In genomic region chr11:46936138-46937110, GRCh38 we compare ENCODE assay signal across 8 cellular contexts. TPM values are rescaled to one million over a fixed set of nuclear protein-coding genes. Genes with fewer than 3 reads are reported as not detected.
DNase-seq lines count a peak whose midpoint lies in the region; ATAC-seq and TF ChIP-seq lines count a peak whose summit lies in the region.

CSTPP1 (plus strand) TSS chr11:46936761; CDS start chr11:46936806, 45 bp downstream.

- H4K91ac ChIP-seq in IMR-90 (ENCODE audit: insufficient read depth, low read depth, low read length), result 0 out of 2 replicates have a peak within 1 kb of the TSS, but pooled peaks have one; percentile 15

- BruUV-seq in Calu3 (replicated peaks; lab: Mats Ljungman, UMichigan) (no TSS peak), IMR-90 (replicated peaks; lab: Mats Ljungman, UMichigan) (no TSS peak), OCI-LY7 (replicated peaks; lab: Mats Ljungman, UMichigan) (no TSS peak)

- peaks cover 12 to 19% of the 10 kb centered on the region in 2 experiments for H3K79me1 ChIP-seq in IMR-90 (ENCODE audit: low read depth in 1 of 2, low read length in 2 of 2)

- H3K9me3 Mint-ChIP-seq in Calu3 (ENCODE audit: low read depth, unreplicated experiment), result no peaks in the 10 kb centered on the region

- peaks cover 14% of the 10 kb centered on the region; the same call in 1 of the 2 replicates for H3K79me2 ChIP-seq in OCI-LY7 (ENCODE audit: insufficient read depth, low read depth, low read length)

- peak; percentile 35; the same call in 1 of the 2 replicates for TF ChIP-seq RAD21 in IMR-90 (IDR thresholded peaks at IDR 0.05; ENCODE audit: low read length)

- CTCF ChIA-PET in Calu3 (lab: Charles Lee) (interaction anchor here (0.6 kb wide), 1 partner anchor 11 kb away, joined by 3 read pairs; no protein-coding TSS in a partner anchor), IMR-90 (lab: Yijun Ruan, JAX) (interaction anchor here (0.6 to 0.7 kb wide), 2 partner anchors 12 to 16 kb away, joined by 3 read pairs; no protein-coding TSS in a partner anchor), OCI-LY7 (lab: Charles Lee; ENCODE audit: unreplicated experiment) (interaction anchor here (1.2 kb wide), 1 partner anchor 217 kb away, joined by 3 read pairs; no protein-coding TSS in a partner anchor)

- no peaks in the 10 kb centered on the region for H3K9me2 ChIP-seq in OCI-LY7 (ENCODE audit: insufficient read depth, low read length)

- peak; percentile 94 for DNase-seq in Calu3
- DNase-seq in IMR-90, result peak; percentile 92
- DNase-seq in OCI-LY7 (ENCODE audit: low spot score), result peak; percentile 96
- DNase-seq in activated T-cell treated with anti-CD3 and anti-CD28 coated beads for 4 hours, result peak; percentile 94
- peak; percentile 92 for DNase-seq in epithelial cell of esophagus (ENCODE audit: low read depth)
- peak; percentile 92 to 93 for DNase-seq in stimulated activated CD8-positive, alpha-beta memory T cell treated with anti-CD3 and anti-CD28 coated beads, Interleukin-2, amount 100 ng/mL, for 48 hours (ENCODE audit: low read depth in 2 of 2)

- H4K5ac ChIP-seq in IMR-90 (ENCODE audit: low read depth, low read length), result peak within 1 kb of the TSS; percentile 71; the same call in 1 of the 2 replicates

- intact Hi-C loops in Calu3 (cut with micrococcal nuclease; ENCODE audit: unreplicated experiment) (no loop called here), IMR-90 (cut with micrococcal nuclease) (loop anchor here (5.0 kb wide), 1 partner anchor 66 kb away; no protein-coding TSS in a partner anchor), OCI-LY7 (cut with micrococcal nuclease; ENCODE audit: unreplicated experiment) (loop anchor here (5.0 kb wide), 2 partner anchors 66 to 171 kb away; no protein-coding TSS in a partner anchor)

- H3K36me3 ChIP-seq in IMR-90 (ENCODE audit: control insufficient read depth, insufficient read depth, low read length) (no peaks in the 10 kb centered on the region; the same call in 1 of the 2 replicates), OCI-LY7 (ENCODE audit: insufficient read depth, low read length) (peaks cover 8% of the 10 kb centered on the region)

- H4K20me1 ChIP-seq in IMR-90 (ENCODE audit: insufficient read depth, low read length) (no peaks in the 10 kb centered on the region), OCI-LY7 (ENCODE audit: insufficient read depth, low read length) (no peaks in the 10 kb centered on the region)

- peak within 1 kb of the TSS; percentile 96 for H3K27ac Mint-ChIP-seq in Calu3 (ENCODE audit: unreplicated experiment)

- no peak for TF ChIP-seq CTCF in Calu3 (IDR thresholded peaks at IDR 0.05; ENCODE audit: unreplicated experiment)
- no peak for TF ChIP-seq CTCF in IMR-90 (conservative IDR thresholded peaks at IDR 0.05; ENCODE audit: low read depth, low read length)
- TF ChIP-seq CTCF in OCI-LY7 (conservative IDR thresholded peaks at IDR 0.05; ENCODE audit: low read length), result no peak
- TF ChIP-seq CTCF in epithelial cell of esophagus (IDR thresholded peaks at IDR 0.05; ENCODE audit: insufficient read depth, low read depth, low read length, missing control alignments), result no peak

- peaks cover 16% of the 10 kb centered on the region for H3K4me1 Mint-ChIP-seq in Calu3 (ENCODE audit: low read depth, unreplicated experiment)

- no peak within 1 kb of the TSS for H2BK20ac ChIP-seq in IMR-90 (ENCODE audit: low read depth, low read length)

- peaks cover 12% of the 10 kb centered on the region for H3K36me3 Mint-ChIP-seq in Calu3 (ENCODE audit: insufficient read depth, unreplicated experiment)

- no peaks in the 10 kb centered on the region for H3K27me3 Mint-ChIP-seq in Calu3 (ENCODE audit: unreplicated experiment)

- H2BK15ac ChIP-seq in IMR-90 (ENCODE audit: low read depth, low read length), result no peak within 1 kb of the TSS; the same call in 2 of the 3 replicates

- no peaks in the 10 kb centered on the region; the same call in 1 of the 2 replicates for H3K4me1 ChIP-seq in IMR-90 (ENCODE audit: control insufficient read depth, insufficient read depth, low read length)
- peaks cover 16% of the 10 kb centered on the region for H3K4me1 ChIP-seq in OCI-LY7 (ENCODE audit: insufficient read depth, low read length, poor library complexity, severe bottlenecking)
- peaks cover 13% of the 10 kb centered on the region for H3K4me1 ChIP-seq in mononuclear cell (ENCODE audit: insufficient read depth, low read length)

- peak within 1 kb of the TSS; percentile 69 for H3K27ac ChIP-seq in IMR-90 (ENCODE audit: insufficient read depth, low read length)
- H3K27ac ChIP-seq in OCI-LY7 (ENCODE audit: low read depth, low read length, poor library complexity, severe bottlenecking), result peak within 1 kb of the TSS; percentile 36

- peak within 1 kb of the TSS; percentile 80 for H3K9ac ChIP-seq in IMR-90 (ENCODE audit: low read depth, low read length)

- H3K4me2 ChIP-seq in IMR-90 (ENCODE audit: low read depth, low read length) (peak within 1 kb of the TSS; percentile 81), OCI-LY7 (ENCODE audit: low read length) (peak within 1 kb of the TSS; percentile 96)

- dilution Hi-C loops in IMR-90 (cut with HindIII; ENCODE audit: low sequenced_read_pairs, unreplicated experiment), result no loop called here

- H3K18ac ChIP-seq in IMR-90 (ENCODE audit: low read depth, low read length), result 0 out of 2 replicates have a peak within 1 kb of the TSS, but pooled peaks have one; percentile 10

- 0% methylated on average over 9 of the region's 41 CpGs; no CpG with 5 or more reads in 1 of the 2 experiments for WGBS in IMR-90 (ENCODE audit: extremely low coverage in 2 of 2, insufficient read length in 1 of 2), 2 experiments

- no peak for TF ChIP-seq POLR2A in IMR-90 (IDR thresholded peaks at IDR 0.05; ENCODE audit: low read depth, low read length)

- peak within 1 kb of the TSS; percentile 44; the same call in 1 of the 2 replicates for H3K4ac ChIP-seq in IMR-90 (ENCODE audit: low read depth, low read length)

- H2AK5ac ChIP-seq in IMR-90 (ENCODE audit: low read depth, low read length), result no peak within 1 kb of the TSS

- peak within 1 kb of the TSS; percentile 72 for H3K4me3 ChIP-seq in IMR-90 (ENCODE audit: insufficient read depth, low read depth, low read length)
- peak within 1 kb of the TSS; percentile 82 for H3K4me3 ChIP-seq in OCI-LY7 (ENCODE audit: low read depth, low read length, poor library complexity, severe bottlenecking)
- H3K4me3 ChIP-seq in epithelial cell of esophagus (ENCODE audit: low read length), result peak within 1 kb of the TSS; percentile 81
- H3K4me3 ChIP-seq in mononuclear cell (ENCODE audit: low read length), result peak within 1 kb of the TSS; percentile 57

- H3K9me3 ChIP-seq in IMR-90 (ENCODE audit: control insufficient read depth, insufficient read depth, low read length), result no peaks in the 10 kb centered on the region
- no peaks in the 10 kb centered on the region for H3K9me3 ChIP-seq in OCI-LY7 (ENCODE audit: low read length)
- no peaks in the 10 kb centered on the region for H3K9me3 ChIP-seq in mononuclear cell (ENCODE audit: low read depth, low read length)

- H3K27me3 ChIP-seq in IMR-90 (ENCODE audit: control insufficient read depth, insufficient read depth, low read length), result no peaks in the 10 kb centered on the region
- H3K27me3 ChIP-seq in mononuclear cell (ENCODE audit: insufficient read depth, low read length), result no peaks in the 10 kb centered on the region

- H4K8ac ChIP-seq in IMR-90 (ENCODE audit: low read depth in 2 of 2, low read length in 2 of 2), result peak within 1 kb of the TSS; percentile 72 to 94

- POLR2A ChIA-PET in IMR-90 (lab: Charles Lee; ENCODE audit: unreplicated experiment), result no interaction called here
- POLR2A ChIA-PET in OCI-LY7 (lab: Charles Lee), result interaction anchor here (0.7 to 1.7 kb wide), 10 partner anchors 11 to 217 kb away, joined by 3 to 11 read pairs (median 4); no protein-coding TSS in a partner anchor

- H2BK5ac ChIP-seq in IMR-90 (ENCODE audit: low read depth, low read length, poor library complexity, severe bottlenecking), result peak within 1 kb of the TSS; percentile 44

- peak within 1 kb of the TSS; percentile 36; the same call in 1 of the 2 replicates for H3K23ac ChIP-seq in IMR-90 (ENCODE audit: low read depth, low read length)

- peak within 1 kb of the TSS; percentile 65 for H3K56ac ChIP-seq in IMR-90 (ENCODE audit: extremely low read depth, insufficient read depth, low read length)

- peak; percentile 93 for ATAC-seq in GM21515 (IDR thresholded peaks at IDR 0.05; ENCODE audit: unreplicated experiment)
- peak; percentile 100 for ATAC-seq in IMR-90 (ENCODE audit: low read depth)

- H3K9me1 ChIP-seq in IMR-90 (ENCODE audit: insufficient read depth, low read length), result no peaks in the 10 kb centered on the region

- H3K4me3 Mint-ChIP-seq in Calu3 (ENCODE audit: low read depth, unreplicated experiment), result peak within 1 kb of the TSS; percentile 92

- H2AFZ ChIP-seq in IMR-90 (replicated peaks; ENCODE audit: low read length, poor library complexity) (peak within 1 kb of the TSS; percentile 90), OCI-LY7 (ENCODE audit: low read length) (peak within 1 kb of the TSS; percentile 100)

- peak within 1 kb of the TSS; percentile 58 for H2AK9ac ChIP-seq in IMR-90 (replicated peaks; ENCODE audit: low read depth, low read length, poor library complexity)

- no peak within 1 kb of the TSS for H2BK120ac ChIP-seq in IMR-90 (ENCODE audit: low read depth, low read length)

- H3K14ac ChIP-seq in IMR-90 (replicated peaks; ENCODE audit: low read depth, low read length), result peak within 1 kb of the TSS; percentile 51; the same call in 1 of the 2 replicates

- in situ Hi-C loops in IMR-90 (cut with MboI; ENCODE audit: low sequenced_read_pairs), result no loop called here

TF ChIP-seq in IMR-90, 13 proteins besides CTCF, POLR2A, EP300 and RAD21 (continues in another document):
- TF ChIP-seq NFE2L2 (IDR thresholded peaks at IDR 0.05; ENCODE audit: low read depth, low read length), result no peak
- peak; percentile 87; the same call in 1 of the 2 replicates for TF ChIP-seq MAZ (IDR thresholded peaks at IDR 0.05; ENCODE audit: borderline replicate concordance, low read depth, low read length)
- no peak for TF ChIP-seq USF2 (IDR thresholded peaks at IDR 0.05; ENCODE audit: low read depth, low read length)
- peak; percentile 30 for TF ChIP-seq SMC3 (IDR thresholded peaks at IDR 0.05; ENCODE audit: low read depth, low read length)
- TF ChIP-seq CHD1 (IDR thresholded peaks at IDR 0.05; ENCODE audit: low read depth, low read length), result 0 out of 2 replicates have a peak, but pooled peaks have one; percentile 60

RNA-seq across cellular contexts. Expression of gene CSTPP1, which starts in this region (rescaled TPM):
- total RNA-seq in Calu3 (2022) (23.2 and 24.3 TPM in 2 replicates), IMR-90 (2012; rRNA removed) (21.1 and 22.0 TPM in 2 replicates), OCI-LY7 (2022) (39.7 and 43.1 TPM in 2 replicates), mononuclear cell (5.8 TPM)
- polyA plus RNA-seq in IMR-90 (2012; rRNA removed), result 35.7 and 36.6 TPM in 2 replicates
- 40.1 and 40.4 TPM in 2 replicates for polyA plus RNA-seq in IMR-90 (2012; cell fraction: cytosol; rRNA removed)
- polyA plus RNA-seq in IMR-90 (2012; cell fraction: nucleus; rRNA removed; ENCODE audit: low replicate concordance), result 25.2 and 32.4 TPM in 2 replicates
- total RNA-seq in OCI-LY7 (2014; rRNA removed; shearing (Covaris generic)), result 35.2 and 39.6 TPM in 2 replicates

Comparison
In these comparisons a context has a peak if more than half of its experiments do, and no peak if none do; other contexts are left out.
1. Peak in every context shown above with its lines: DNase-seq, ATAC-seq, H3K4me3 ChIP-seq and H3K27ac ChIP-seq.